11 cellular contexts compared by ENCODE assay signal in the genomic region with DNA sequence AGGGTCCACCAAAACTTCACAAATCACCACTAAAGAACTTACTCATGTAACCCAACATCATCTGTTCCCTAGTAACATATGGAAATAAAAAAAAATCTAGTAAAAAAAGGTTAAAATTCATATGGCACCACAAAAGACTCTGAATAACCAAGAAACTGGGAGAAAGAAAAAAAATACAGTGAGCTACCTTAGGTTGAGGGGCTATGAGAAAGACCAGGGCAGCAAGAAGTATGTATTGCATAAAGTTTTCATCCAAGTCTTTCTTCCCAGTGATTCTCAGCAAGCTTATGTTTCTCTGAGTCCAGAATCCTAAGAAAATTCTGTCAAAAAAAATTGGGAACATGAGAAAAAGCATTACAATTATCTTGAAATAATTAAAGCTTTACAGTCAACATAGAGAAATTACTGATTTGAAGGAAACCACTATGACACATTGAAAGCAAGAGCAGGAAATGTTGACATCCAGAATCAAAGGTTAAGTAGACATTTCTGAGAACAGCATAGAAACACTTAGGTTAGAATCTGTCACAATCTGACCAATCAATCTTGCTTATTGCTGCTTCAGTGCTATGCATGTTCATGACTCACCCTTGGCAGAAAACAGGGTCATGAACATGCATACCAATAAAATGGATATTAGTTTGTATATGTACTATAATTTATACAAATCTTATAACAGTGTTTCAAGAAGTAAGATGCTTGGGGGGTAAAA.
DNase-seq lines count a peak whose midpoint lies in the region; ATAC-seq and TF ChIP-seq lines count a peak whose summit lies in the region.
"Had no signal": no experiment of that assay in that cellular context is flagged by ENCODE, and none has a peak within 500 bp of the region (broad histone marks: within the 10 kb centered on the region; RNA-seq: fewer than 3 reads in every experiment).

No MANE protein-coding gene starts in this region.

- no peaks in the 10 kb centered on the region for H3K27me3 ChIP-seq in fibroblast of lung (ENCODE audit: control insufficient read depth, insufficient read depth, low read length)
- H3K27me3 ChIP-seq in upper lobe of left lung: no peaks in the 10 kb centered on the region
- H3K27me3 ChIP-seq: colonic mucosa, suprapubic skin had no signal

- H3K36me3 ChIP-seq in fibroblast of lung (ENCODE audit: control insufficient read depth, insufficient read depth, low read length): no peaks in the 10 kb centered on the region
- no peaks in the 10 kb centered on the region for H3K36me3 ChIP-seq in upper lobe of left lung
- H3K36me3 ChIP-seq: colonic mucosa, suprapubic skin had no signal

- no peaks in the 10 kb centered on the region for H4K20me1 ChIP-seq in fibroblast of lung (ENCODE audit: control insufficient read depth, extremely low read depth, insufficient read depth, low read length)

- no peak for TF ChIP-seq EP300 in upper lobe of left lung (IDR thresholded peaks at IDR 0.05)

- ATAC-seq in upper lobe of left lung (ENCODE audit: low FRiP score in 2 of 2) (no peak), HG02571 (IDR thresholded peaks at IDR 0.05; ENCODE audit: unreplicated experiment) (no peak)

- no peak for TF ChIP-seq POLR2A in upper lobe of left lung (IDR thresholded peaks at IDR 0.05)

- no peak overlapping the region for H2AFZ ChIP-seq in fibroblast of lung (ENCODE audit: low read length)

- no peak overlapping the region for H3K4me2 ChIP-seq in fibroblast of lung (ENCODE audit: extremely low read depth, insufficient read depth, low read length)

- H3K27ac ChIP-seq in fibroblast of lung (ENCODE audit: insufficient read depth, low read length) (no peak overlapping the region), upper lobe of left lung (no peak overlapping the region)
- H3K27ac ChIP-seq: colonic mucosa, suprapubic skin had no signal

- H3K4me1 ChIP-seq in fibroblast of lung (ENCODE audit: control insufficient read depth, extremely low read depth, insufficient read depth, low read length): no peaks in the 10 kb centered on the region
- H3K4me1 ChIP-seq in upper lobe of left lung: no peaks in the 10 kb centered on the region
- H3K4me1 ChIP-seq: colonic mucosa, suprapubic skin had no signal

- DNase-seq in A172 (ENCODE audit: low spot score): peak; percentile 46
- peak; percentile 50 for DNase-seq in GF-D8 (lab: John Stamatoyannopoulos, UW)
- DNase-seq in RKO (ENCODE audit: low spot score): peak; percentile 17
- DNase-seq in fibroblast of lung (ENCODE audit: low read depth in 2 of 2): peak; percentile 53 to 57
- DNase-seq in upper lobe of left lung: no peak
- no peak for DNase-seq in mucosa of gallbladder (ENCODE audit: low spot score)
- DNase-seq in NCI-H146 (lab: John Stamatoyannopoulos, UW): no peak
- DNase-seq: colonic mucosa, NCI-H1417 treated with DMSO at 0.1 percent for 48 hours had no signal

- no peak overlapping the region for H3K9ac ChIP-seq in fibroblast of lung (ENCODE audit: insufficient read depth, low read length)

- H3K9me3 ChIP-seq in fibroblast of lung (ENCODE audit: control insufficient read depth, insufficient read depth, low read depth, low read length): no peaks in the 10 kb centered on the region
- no peaks in the 10 kb centered on the region for H3K9me3 ChIP-seq in upper lobe of left lung
- H3K9me3 ChIP-seq: colonic mucosa, suprapubic skin had no signal

- H3K79me2 ChIP-seq in fibroblast of lung (ENCODE audit: control insufficient read depth, insufficient read depth, low read length): no peaks in the 10 kb centered on the region

- TF ChIP-seq CTCF in fibroblast of lung (conservative IDR thresholded peaks at IDR 0.05 in 1 of 2, IDR thresholded peaks at IDR 0.05 in 1 of 2; ENCODE audit: low read depth in 1 of 2, low read length in 2 of 2) (no peak), upper lobe of left lung (IDR thresholded peaks at IDR 0.05) (no peak)

- H3K4me3 ChIP-seq in fibroblast of lung (replicated peaks in 1 of 4; ENCODE audit: control extremely low read depth in 1 of 4, insufficient read depth in 1 of 4, low read depth in 3 of 4, low read length in 4 of 4) (no peak overlapping the region), upper lobe of left lung (no peak overlapping the region)
- H3K4me3 ChIP-seq: colonic mucosa, suprapubic skin had no signal

Comparison
In these comparisons a context has a peak if more than half of its experiments do, and no peak if none do; other contexts are left out.
1. DNase-seq: peak in A172 (single experiment), GF-D8 (single experiment), RKO (single experiment) and fibroblast of lung (2 of 2); none in upper lobe of left lung (0 of 2), mucosa of gallbladder (single experiment) and NCI-H146 (single experiment).